Comparison of ENCODE assay signal across 17 cellular contexts in genomic region chr11:19576054-19576453, GRCh38.
DNase-seq lines count a peak whose midpoint lies in the region; ATAC-seq and TF ChIP-seq lines count a peak whose summit lies in the region.
"Had no signal": no experiment of that assay in that cellular context is flagged by ENCODE, and none has a peak within 500 bp of the region (broad histone marks: within the 10 kb centered on the region; RNA-seq: fewer than 3 reads in every experiment).

No MANE protein-coding gene starts in this region.

- H3K4me3 ChIP-seq in fibroblast of mammary gland (ENCODE audit: control insufficient read depth, low read depth, low read length) (no peak overlapping the region), muscle layer of colon (ENCODE audit: low read depth in 1 of 2, low read length in 2 of 2) (no peak overlapping the region), upper lobe of right lung (no peak overlapping the region)
- H3K4me3 ChIP-seq: GM23338 had no signal

- DNase-seq in WTC11 (ENCODE audit: low spot score) (no peak), fibroblast of mammary gland (ENCODE audit: low read depth) (peak; percentile 46), upper lobe of right lung (peak; percentile 72), NCI-H1694 (lab: John Stamatoyannopoulos, UW) (no peak), SKM-1 treated with dmso at 0.1 percent for 144 hours (lab: John Stamatoyannopoulos, UW; ENCODE audit: unreplicated experiment) (no peak)
- DNase-seq: Calu3; CD4-positive, alpha-beta T cell; Kasumi-1; NCI-H1417 treated with DMSO at 0.1 percent for 48 hours; NCI-H2029 treated with DMSO at 0.1 percent for 48 hours; NCI-H510A treated with DMSO at 0.1 percent for 48 hours; SHP77 treated with DMSO at 0.1 percent for 48 hours had no signal

- ATAC-seq in WTC11 (no peak; the same call in 1 of the 2 replicates), upper lobe of right lung (peak; percentile 88), HG02588 (IDR thresholded peaks at IDR 0.05; ENCODE audit: unreplicated experiment) (no peak), HG03439 (IDR thresholded peaks at IDR 0.05; ENCODE audit: unreplicated experiment) (no peak)
- ATAC-seq: GM23338 had no signal

- CTCF ChIA-PET in WTC11 (lab: Charles Lee), result interaction anchor here (0.8 to 1.6 kb wide), 2 partner anchors 163 to 327 kb away, joined by 3 read pairs; no protein-coding TSS in a partner anchor

- peak overlapping the region; percentile 89 for H3K27ac ChIP-seq in muscle layer of colon (ENCODE audit: low read depth, low read length)
- no peak overlapping the region for H3K27ac ChIP-seq in upper lobe of right lung

- intact Hi-C loops in upper lobe of right lung (cut with DNase I), result no loop called here

- H3K36me3 ChIP-seq in muscle layer of colon (ENCODE audit: insufficient read depth, low read length) (no peaks in the 10 kb centered on the region), upper lobe of right lung (no peaks in the 10 kb centered on the region)

- H3K27ac Mint-ChIP-seq in WTC11, result peak overlapping the region; percentile 47; the same call in 1 of the 2 replicates
- H3K27ac Mint-ChIP-seq: B cell; CD4-positive, alpha-beta T cell; GM23338 had no signal

- H3K36me3 Mint-ChIP-seq in WTC11, result no peaks in the 10 kb centered on the region

- H3K4me1 ChIP-seq in muscle layer of colon (ENCODE audit: insufficient read depth, low read length) (peaks cover 76% of the 10 kb centered on the region), upper lobe of right lung (peaks cover 27% of the 10 kb centered on the region)

- H3K27me3 Mint-ChIP-seq in WTC11 (ENCODE audit: low read depth), result 0 out of 2 replicates have a peak, but pooled peaks cover 2% of the 10 kb centered on the region
- H3K27me3 Mint-ChIP-seq: CD4-positive, alpha-beta T cell had no signal

- POLR2A ChIA-PET in WTC11 (lab: Charles Lee), result no interaction called here

- H3K9me3 Mint-ChIP-seq in WTC11, result peaks cover under 1% of the 10 kb centered on the region; the same call in 1 of the 2 replicates
- H3K9me3 Mint-ChIP-seq: CD4-positive, alpha-beta T cell; GM23338 had no signal

- H3K9me3 ChIP-seq in muscle layer of colon (ENCODE audit: low read length), result no peaks in the 10 kb centered on the region
- H3K9me3 ChIP-seq in upper lobe of right lung, result no peaks in the 10 kb centered on the region

- no peak for TF ChIP-seq CTCF in WTC11 (IDR thresholded peaks at IDR 0.05)
- TF ChIP-seq CTCF in fibroblast of mammary gland (conservative IDR thresholded peaks at IDR 0.05; ENCODE audit: control insufficient read depth, insufficient read depth, low read depth, low read length), result no peak
- no peak for TF ChIP-seq CTCF in upper lobe of right lung (IDR thresholded peaks at IDR 0.05)

- peaks cover 10% of the 10 kb centered on the region for H3K4me1 Mint-ChIP-seq in WTC11
- H3K4me1 Mint-ChIP-seq: B cell had no signal

- no peak overlapping the region for H3K4me3 Mint-ChIP-seq in WTC11
- H3K4me3 Mint-ChIP-seq: B cell; CD4-positive, alpha-beta T cell; GM23338 had no signal

- H3K27me3 ChIP-seq in muscle layer of colon (ENCODE audit: control insufficient read depth in 1 of 2, insufficient read depth in 2 of 2, low read length in 2 of 2) (no peaks in the 10 kb centered on the region), upper lobe of right lung (no peaks in the 10 kb centered on the region)

- no peak overlapping the region for H3K9ac ChIP-seq in muscle layer of colon (ENCODE audit: low read length)

TF ChIP-seq in WTC11, 78 proteins besides CTCF, POLR2A, EP300 and RAD21:
- TF ChIP-seq ZNF138 (CRISPR knock-in tag; conservative IDR thresholded peaks at IDR 0.05) (no peak), NR2C2 (CRISPR knock-in tag; IDR thresholded peaks at IDR 0.05) (no peak), CREM (CRISPR knock-in tag; IDR thresholded peaks at IDR 0.05) (no peak), CBFB (CRISPR knock-in tag; IDR thresholded peaks at IDR 0.05; ENCODE audit: low read depth) (no peak), ZMAT4 (CRISPR knock-in tag; IDR thresholded peaks at IDR 0.05) (no peak), IRF2 (CRISPR knock-in tag; IDR thresholded peaks at IDR 0.05; ENCODE audit: borderline replicate concordance, low read depth) (no peak), FOXP4 (CRISPR knock-in tag; IDR thresholded peaks at IDR 0.05) (no peak), RORB (CRISPR knock-in tag; IDR thresholded peaks at IDR 0.05) (no peak), MAX (CRISPR knock-in tag; IDR thresholded peaks at IDR 0.05) (no peak), ZNF396 (CRISPR knock-in tag; IDR thresholded peaks at IDR 0.05; ENCODE audit: borderline replicate concordance) (no peak), MLX (CRISPR knock-in tag; IDR thresholded peaks at IDR 0.05) (no peak), ERG (CRISPR knock-in tag; IDR thresholded peaks at IDR 0.05) (no peak), ATF1 (CRISPR knock-in tag; IDR thresholded peaks at IDR 0.05) (no peak), ATF3 (CRISPR knock-in tag; conservative IDR thresholded peaks at IDR 0.05) (no peak)

Comparison
In these comparisons a context has a peak if more than half of its experiments do, and no peak if none do; other contexts are left out.
1. DNase-seq: peak in fibroblast of mammary gland (single experiment) and upper lobe of right lung (single experiment); none in WTC11 (single experiment), NCI-H1694 (single experiment) and SKM-1 treated with dmso at 0.1 percent for 144 hours (single experiment).